ENCODE assay signal across 8 cellular contexts in the genomic region with DNA sequence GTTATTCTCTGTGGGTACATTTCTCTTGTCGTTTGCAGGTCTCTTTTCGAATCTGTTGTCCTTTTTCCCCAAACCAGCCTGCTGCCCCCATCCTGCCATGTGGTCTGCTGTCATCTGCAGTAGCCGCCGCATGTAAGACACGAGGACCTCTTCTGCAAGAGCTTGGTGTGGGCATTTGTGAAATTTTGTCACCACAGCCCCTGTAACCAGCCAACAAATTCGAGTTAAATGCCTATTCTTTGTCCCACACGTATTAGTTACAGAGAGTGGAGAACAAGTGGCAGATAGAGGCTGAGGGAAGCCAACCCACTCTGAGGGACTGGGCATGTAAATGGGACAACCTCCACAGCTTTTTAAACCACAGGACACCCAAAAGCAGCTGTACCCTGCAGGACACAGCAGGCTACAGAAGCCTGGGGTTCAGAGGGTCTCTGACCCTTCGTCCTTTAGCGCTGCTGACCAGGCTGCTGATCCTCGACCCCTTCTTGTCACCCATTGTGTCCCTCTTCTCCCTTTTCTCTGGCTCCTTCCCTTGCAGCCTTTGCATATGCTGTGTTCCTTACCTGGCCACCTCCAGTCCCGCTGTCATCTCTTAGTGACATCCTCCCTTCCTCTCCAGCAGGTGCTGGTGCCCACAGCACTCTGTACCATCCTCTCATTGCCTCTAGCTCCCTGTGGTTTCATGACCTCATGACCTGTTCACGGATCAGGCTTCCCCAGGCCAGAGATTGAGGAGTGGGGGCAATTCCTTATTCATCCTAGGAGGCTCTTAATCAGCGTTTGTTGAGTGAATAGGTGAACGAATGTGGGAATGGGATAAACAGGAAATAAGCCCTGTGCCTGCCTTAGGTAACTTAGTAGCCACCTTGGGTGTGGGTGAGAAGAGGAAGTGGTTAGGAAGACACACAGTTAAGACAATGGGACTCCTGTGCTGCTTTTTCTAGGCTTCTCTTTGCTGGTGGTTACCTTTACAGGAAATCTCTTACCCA. TPM values are rescaled to one million over a fixed set of nuclear protein-coding genes. Genes with fewer than 3 reads are reported as not detected.
DNase-seq lines count a peak whose midpoint lies in the region; ATAC-seq and TF ChIP-seq lines count a peak whose summit lies in the region.
"Had no signal": no experiment of that assay in that cellular context is flagged by ENCODE, and none has a peak within 500 bp of the region (broad histone marks: within the 10 kb centered on the region; RNA-seq: fewer than 3 reads in every experiment).

No MANE protein-coding gene starts in this region.

- DNase-seq in activated T-cell treated with anti-CD3 and anti-CD28 coated beads, Interleukin-2, amount 50 U/mL, for 24 hours = no peak
- DNase-seq in natural killer cell treated with Interleukin-12 subunit alpha and Interleukin-12 subunit beta and Interleukin-15 and Interleukin-18, amount 100 ng/mL, for 72 hours (ENCODE audit: low spot score) = peak; percentile 66
- DNase-seq in NCI-H2107 (lab: John Stamatoyannopoulos, UW) = no peak
- DNase-seq in coronary artery (ENCODE audit: low spot score) = no peak
- no peak for DNase-seq in NCI-H2196 treated with DMSO at 0.1 percent for 48 hours (lab: John Stamatoyannopoulos, UW; ENCODE audit: unreplicated experiment)

- H3K4me3 ChIP-seq in coronary artery = no peak overlapping the region
- H3K4me3 ChIP-seq: SJSA1 had no signal

- peaks cover 3% of the 10 kb centered on the region for H3K36me3 Mint-ChIP-seq in activated T-cell treated with anti-CD3 and anti-CD28 coated beads, Interleukin-2, amount 50 U/mL, for 24 hours (ENCODE audit: low read depth)
- H3K36me3 Mint-ChIP-seq in natural killer cell treated with Interleukin-12 subunit alpha and Interleukin-12 subunit beta and Interleukin-15 and Interleukin-18, amount 100 ng/mL, for 72 hours = no peaks in the 10 kb centered on the region

- no peaks in the 10 kb centered on the region for H3K27me3 Mint-ChIP-seq in activated T-cell treated with anti-CD3 and anti-CD28 coated beads, Interleukin-2, amount 50 U/mL, for 24 hours
- H3K27me3 Mint-ChIP-seq in natural killer cell treated with Interleukin-12 subunit alpha and Interleukin-12 subunit beta and Interleukin-15 and Interleukin-18, amount 100 ng/mL, for 72 hours = no peaks in the 10 kb centered on the region

- TF ChIP-seq CTCF in coronary artery (IDR thresholded peaks at IDR 0.05) = no peak

- H3K27ac Mint-ChIP-seq in activated T-cell treated with anti-CD3 and anti-CD28 coated beads, Interleukin-2, amount 50 U/mL, for 24 hours = peak overlapping the region; percentile 63
- peak overlapping the region; percentile 61 to 77 for H3K27ac Mint-ChIP-seq in natural killer cell treated with Interleukin-12 subunit alpha and Interleukin-12 subunit beta and Interleukin-15 and Interleukin-18, amount 100 ng/mL, for 72 hours

- H3K27ac ChIP-seq in KOPT-K1 (ENCODE audit: low read depth, low read length, poor library complexity, severe bottlenecking) (peak overlapping the region; percentile 71), coronary artery (no peak overlapping the region)
- H3K27ac ChIP-seq: SJSA1 had no signal

- H3K4me1 Mint-ChIP-seq in activated T-cell treated with anti-CD3 and anti-CD28 coated beads, Interleukin-2, amount 50 U/mL, for 24 hours (ENCODE audit: low read depth) = peaks cover 90% of the 10 kb centered on the region
- H3K4me1 Mint-ChIP-seq in natural killer cell treated with Interleukin-12 subunit alpha and Interleukin-12 subunit beta and Interleukin-15 and Interleukin-18, amount 100 ng/mL, for 72 hours (ENCODE audit: low read depth in 2 of 2) = peaks cover 63 to 64% of the 10 kb centered on the region in 2 donors

- H3K4me3 Mint-ChIP-seq in activated T-cell treated with anti-CD3 and anti-CD28 coated beads, Interleukin-2, amount 50 U/mL, for 24 hours = peak overlapping the region; percentile 23
- H3K4me3 Mint-ChIP-seq in natural killer cell treated with Interleukin-12 subunit alpha and Interleukin-12 subunit beta and Interleukin-15 and Interleukin-18, amount 100 ng/mL, for 72 hours = peak overlapping the region; percentile 85

- H3K36me3 ChIP-seq in KOPT-K1 (ENCODE audit: insufficient read depth, low read length) = no peaks in the 10 kb centered on the region

- ATAC-seq in GM21447 (IDR thresholded peaks at IDR 0.05; ENCODE audit: unreplicated experiment) = peak; percentile 72
- peak; percentile 73 to 77 for ATAC-seq in natural killer cell treated with Interleukin-12 subunit alpha and Interleukin-12 subunit beta and Interleukin-15 and Interleukin-18, amount 100 ng/mL, for 72 hours

- no peaks in the 10 kb centered on the region for H3K9me3 ChIP-seq in KOPT-K1 (ENCODE audit: insufficient read depth, low read length, poor library complexity, severe bottlenecking)
- H3K9me3 ChIP-seq: SJSA1 had no signal

- no peaks in the 10 kb centered on the region for H3K9me3 Mint-ChIP-seq in activated T-cell treated with anti-CD3 and anti-CD28 coated beads, Interleukin-2, amount 50 U/mL, for 24 hours
- no peaks in the 10 kb centered on the region for H3K9me3 Mint-ChIP-seq in natural killer cell treated with Interleukin-12 subunit alpha and Interleukin-12 subunit beta and Interleukin-15 and Interleukin-18, amount 100 ng/mL, for 72 hours

RNA-seq across cellular contexts. Expression of a gene that starts 35.3 kb away (rescaled TPM):
- 10 to 100 TPM; 15.6 to 36.9 TPM for total RNA-seq in natural killer cell treated with Interleukin-12 subunit alpha and Interleukin-12 subunit beta and Interleukin-15 and Interleukin-18, amount 100 ng/mL, for 72 hours
